ENCODE assay signal across 19 cellular contexts in genomic region chr22:26767351-26767970, GRCh38.
"Had no signal": no experiment of that assay in that cellular context is flagged by ENCODE, and none has a peak within 500 bp of the region (broad histone marks: within the 10 kb centered on the region; RNA-seq: fewer than 3 reads in every experiment).

No MANE protein-coding gene starts in this region.

- H3K4me1 ChIP-seq: ascending aorta, left lung, stomach had no signal

- H3K4me3 ChIP-seq: adrenal gland, ascending aorta, left lung, smooth muscle cell, stomach, transverse colon had no signal

- DNase-seq: activated naive CD4-positive, alpha-beta T cell; activated T-cell treated with anti-CD3 and anti-CD28 coated beads, Interleukin-2, amount 50 U/mL, for 24 hours; adrenal gland; cerebellar nuclear complex; cortex of kidney; left lung; posterior cingulate gyrus; stimulated activated CD4-positive, alpha-beta T cell treated with anti-CD3 and anti-CD28 coated beads, Interleukin-15, amount 100 ng/mL, for 24 hours; stomach; transverse colon had no signal

- H3K4me2 ChIP-seq: smooth muscle cell had no signal

- FAIRE-seq: bronchial epithelial cell had no signal

- H3K9me3 ChIP-seq: adrenal gland, ascending aorta, stomach, transverse colon had no signal

- H3K27me3 ChIP-seq: adrenal gland, ascending aorta, left lung, stomach, transverse colon had no signal

- H3K36me3 ChIP-seq: adrenal gland, ascending aorta, left lung, transverse colon had no signal

- H3K9me3 Mint-ChIP-seq: mesothelial cell of epicardium had no signal

- H3K27me3 Mint-ChIP-seq: activated naive CD8-positive, alpha-beta T cell; activated T-cell treated with anti-CD3 and anti-CD28 coated beads, Interleukin-2, amount 50 U/mL, for 24 hours; stimulated activated memory B cell treated with anti-CD40 and anti-IgM and Interleukin-4, amounts not matched to agents 10 μg/mL and 1 μg/mL and 100 μg/mL, for 72 hours had no signal

- H3K4me3 Mint-ChIP-seq: activated naive CD8-positive, alpha-beta T cell; activated T-cell treated with anti-CD3 and anti-CD28 coated beads, Interleukin-2, amount 50 U/mL, for 24 hours; mesothelial cell of epicardium; stimulated activated memory B cell treated with anti-CD40 and anti-IgM and Interleukin-4, amounts not matched to agents 10 μg/mL and 1 μg/mL and 100 μg/mL, for 72 hours; T-helper 2 cell treated with Interferon-gamma antibody and Interleukin-4, amounts not matched to agents 5 μg/mL and 100 μg/mL, for 36 hours had no signal

- H3K4me1 Mint-ChIP-seq: stimulated activated memory B cell treated with anti-CD40 and anti-IgM and Interleukin-4, amounts not matched to agents 10 μg/mL and 1 μg/mL and 100 μg/mL, for 72 hours had no signal

- H3K27ac Mint-ChIP-seq: activated naive CD8-positive, alpha-beta T cell; activated T-cell treated with anti-CD3 and anti-CD28 coated beads, Interleukin-2, amount 50 U/mL, for 24 hours; activated T-helper 2 cell treated with anti-CD3 and anti-CD28 coated beads, Interferon-gamma antibody, Interleukin-2, Interleukin-4, amounts not matched to agents 10 μg/mL and 5 μg/mL and 100 μg/mL, durations not matched to agents 14 hours and 24 hours and 36 hours; mesothelial cell of epicardium; stimulated activated memory B cell treated with anti-CD40 and anti-IgM and Interleukin-4, amounts not matched to agents 10 μg/mL and 1 μg/mL and 100 μg/mL, for 72 hours; T-helper 2 cell treated with Interferon-gamma antibody and Interleukin-4, amounts not matched to agents 5 μg/mL and 100 μg/mL, for 36 hours had no signal

- H3K27ac ChIP-seq: adrenal gland, ascending aorta, epithelial cell of prostate, left lung, stomach, transverse colon had no signal
